ENCODE assay signal across 10 cellular contexts in genomic region chr2:183093857-183094657, GRCh38. TPM values are rescaled to one million over a fixed set of nuclear protein-coding genes. Genes with fewer than 3 reads are reported as not detected.
DNase-seq lines count a peak whose midpoint lies in the region; ATAC-seq and TF ChIP-seq lines count a peak whose summit lies in the region.
"Had no signal": no experiment of that assay in that cellular context is flagged by ENCODE, and none has a peak within 500 bp of the region (broad histone marks: within the 10 kb centered on the region; RNA-seq: fewer than 3 reads in every experiment).

No MANE protein-coding gene starts in this region.

- DNase-seq in DMS53 (lab: John Stamatoyannopoulos, UW) (peak; percentile 32), DMS53 treated with DMSO at 0.1 percent for 48 hours (lab: John Stamatoyannopoulos, UW; ENCODE audit: unreplicated experiment) (no peak), osteocyte (ENCODE audit: extremely low spot score, unreplicated experiment) (no peak), progenitor cell of endocrine pancreas (ENCODE audit: low spot score, unreplicated experiment) (no peak), KG1 (lab: John Stamatoyannopoulos, UW) (no peak)
- no peak for DNase-seq in T-helper 2 cell treated with Interferon-gamma antibody and Interleukin-4, amounts not matched to agents 5 μg/mL and 100 μg/mL, for 36 hours (ENCODE audit: low spot score)
- DNase-seq: stimulated activated CD4-positive, alpha-beta T cell treated with anti-CD3 and anti-CD28 coated beads, Interleukin-4, amount 100 ng/mL, for 1 hour had no signal

- no peak overlapping the region for H3K9ac ChIP-seq in OCI-LY3 (ENCODE audit: low read length)
- H3K9ac ChIP-seq: KMS-11 had no signal

- H3K27ac Mint-ChIP-seq in osteocyte (ENCODE audit: unreplicated experiment) (no peak overlapping the region), progenitor cell of endocrine pancreas (no peak overlapping the region)
- H3K27ac Mint-ChIP-seq in T-helper 2 cell treated with Interferon-gamma antibody and Interleukin-4, amounts not matched to agents 5 μg/mL and 100 μg/mL, for 36 hours, result no peak overlapping the region

- H3K36me3 ChIP-seq in OCI-LY3 (replicated peaks; ENCODE audit: low read depth, low read length), result no peaks in the 10 kb centered on the region

- peaks cover 9% of the 10 kb centered on the region for H3K27me3 ChIP-seq in OCI-LY3 (ENCODE audit: low read depth, low read length)

- no peak overlapping the region for H3K27ac ChIP-seq in OCI-LY3 (ENCODE audit: low read length)
- H3K27ac ChIP-seq: KMS-11 had no signal

- ATAC-seq in HG02759 (IDR thresholded peaks at IDR 0.05; ENCODE audit: unreplicated experiment), result peak; percentile 88

- no peaks in the 10 kb centered on the region for H3K9me3 ChIP-seq in OCI-LY3 (ENCODE audit: insufficient read depth, low read length)

- peak overlapping the region; percentile 28 for H3K4me3 ChIP-seq in OCI-LY3 (ENCODE audit: low read length)

- peaks cover 30% of the 10 kb centered on the region for H3K4me1 ChIP-seq in OCI-LY3 (ENCODE audit: low read length)

- peak overlapping the region; percentile 45 for H3K4me2 ChIP-seq in OCI-LY3 (ENCODE audit: low read length)
- H3K4me2 ChIP-seq: KMS-11 had no signal

- H3K79me2 ChIP-seq in OCI-LY3 (ENCODE audit: low read length), result no peaks in the 10 kb centered on the region

- peak; percentile 57 for TF ChIP-seq CTCF in OCI-LY3 (IDR thresholded peaks at IDR 0.05; ENCODE audit: low read depth, low read length)
- peak; percentile 48 for TF ChIP-seq CTCF in osteocyte (IDR thresholded peaks at IDR 0.05)
- no peak for TF ChIP-seq CTCF in progenitor cell of endocrine pancreas (IDR thresholded peaks at IDR 0.05; ENCODE audit: unreplicated experiment)

- H3K9me3 Mint-ChIP-seq in osteocyte (ENCODE audit: unreplicated experiment) (no peaks in the 10 kb centered on the region), progenitor cell of endocrine pancreas (ENCODE audit: low read depth) (no peaks in the 10 kb centered on the region)
- H3K9me3 Mint-ChIP-seq in T-helper 2 cell treated with Interferon-gamma antibody and Interleukin-4, amounts not matched to agents 5 μg/mL and 100 μg/mL, for 36 hours, result no peaks in the 10 kb centered on the region

- H3K36me3 Mint-ChIP-seq in osteocyte (ENCODE audit: unreplicated experiment) (peaks cover 3% of the 10 kb centered on the region), progenitor cell of endocrine pancreas (ENCODE audit: insufficient read depth) (no peaks in the 10 kb centered on the region)
- H3K36me3 Mint-ChIP-seq in T-helper 2 cell treated with Interferon-gamma antibody and Interleukin-4, amounts not matched to agents 5 μg/mL and 100 μg/mL, for 36 hours (ENCODE audit: low read depth), result no peaks in the 10 kb centered on the region

- H4K20me1 ChIP-seq in OCI-LY3 (ENCODE audit: insufficient read depth, low read length), result no peaks in the 10 kb centered on the region

- no peak overlapping the region for H2AFZ ChIP-seq in OCI-LY3 (ENCODE audit: low read depth, low read length)

- H3K4me3 Mint-ChIP-seq in osteocyte (ENCODE audit: unreplicated experiment), result no peak overlapping the region
- H3K4me3 Mint-ChIP-seq in T-helper 2 cell treated with Interferon-gamma antibody and Interleukin-4, amounts not matched to agents 5 μg/mL and 100 μg/mL, for 36 hours, result no peak overlapping the region
- no peak overlapping the region for H3K4me3 Mint-ChIP-seq in progenitor cell of endocrine pancreas (ENCODE audit: low read depth)

- H3K4me1 Mint-ChIP-seq in osteocyte (ENCODE audit: unreplicated experiment) (peaks cover 14% of the 10 kb centered on the region), progenitor cell of endocrine pancreas (ENCODE audit: low read depth) (peaks cover 1% of the 10 kb centered on the region)
- no peaks in the 10 kb centered on the region for H3K4me1 Mint-ChIP-seq in T-helper 2 cell treated with Interferon-gamma antibody and Interleukin-4, amounts not matched to agents 5 μg/mL and 100 μg/mL, for 36 hours (ENCODE audit: low read depth)

- H3K27me3 Mint-ChIP-seq in osteocyte (ENCODE audit: unreplicated experiment) (no peaks in the 10 kb centered on the region), progenitor cell of endocrine pancreas (no peaks in the 10 kb centered on the region)
- H3K27me3 Mint-ChIP-seq in T-helper 2 cell treated with Interferon-gamma antibody and Interleukin-4, amounts not matched to agents 5 μg/mL and 100 μg/mL, for 36 hours (ENCODE audit: low read depth), result peaks cover 2% of the 10 kb centered on the region

RNA-seq across cellular contexts. Expression of gene DUSP19, which starts 15.5 kb away (rescaled TPM):
- total RNA-seq in osteocyte (3.9 and 4.7 TPM in 2 replicates), progenitor cell of endocrine pancreas (1.9 and 2.2 TPM in 2 replicates)

RNA-seq across cellular contexts. Expression of gene NUP35, which starts 30.2 kb away (rescaled TPM):
- total RNA-seq in osteocyte (10.6 and 12.6 TPM in 2 replicates), progenitor cell of endocrine pancreas (18.1 and 20.9 TPM in 2 replicates)

RNA-seq across cellular contexts. Expression of gene NCKAP1, which starts 55.8 kb away (rescaled TPM):
- total RNA-seq in osteocyte (157 and 165 TPM in 2 replicates), progenitor cell of endocrine pancreas (108 and 111 TPM in 2 replicates)
